In genomic region chr11:114061053-114062049, GRCh38 we compare ENCODE assay signal across 8 cellular contexts. TPM values are rescaled to one million over a fixed set of nuclear protein-coding genes. Genes with fewer than 3 reads are reported as not detected.
DNase-seq lines count a peak whose midpoint lies in the region; ATAC-seq and TF ChIP-seq lines count a peak whose summit lies in the region.

No MANE protein-coding gene starts in this region.

- 4% methylated on average over 52 of the region's 52 CpGs for WGBS in liver
- 5 to 13% methylated on average over 19 to 39 of the region's 52 CpGs for WGBS in testis, 2 donors

- H3K27ac Mint-ChIP-seq in CD14-positive monocyte = peak overlapping the region in 4 of 7 donors; percentile 42 to 66 (median 55)
- no peak overlapping the region for H3K27ac Mint-ChIP-seq in central memory CD8-positive, alpha-beta T cell (ENCODE audit: low read depth)

- intact Hi-C loops in CD14-positive monocyte (cut with micrococcal nuclease) = no loop called here
- intact Hi-C loops in testis (cut with DNase I; ENCODE audit: low total_unique reads) = loop anchor here (5.0 kb wide), 1 partner anchor 101 kb away; no protein-coding TSS in a partner anchor

- H3K9me3 ChIP-seq in liver (ENCODE audit: control insufficient read depth in 4 of 4, low read length in 3 of 4) (no peaks in the 10 kb centered on the region), testis (no peaks in the 10 kb centered on the region)

- no peak for TF ChIP-seq POLR2A in testis (IDR thresholded peaks at IDR 0.05)

- ATAC-seq in central memory CD8-positive, alpha-beta T cell (replicated peaks; ENCODE audit: extremely low read depth, poor library complexity, severe bottlenecking) = no peak

- H3K9me3 Mint-ChIP-seq in CD14-positive monocyte = peaks cover 0 to 14% (median 0%) of the 10 kb centered on the region in 7 donors
- H3K9me3 Mint-ChIP-seq in central memory CD8-positive, alpha-beta T cell = no peaks in the 10 kb centered on the region

- H3K4me3 ChIP-seq in liver (ENCODE audit: low read depth in 1 of 3, low read length in 3 of 3) = peak overlapping the region; percentile 73 to 90 (median 90)
- peak overlapping the region; percentile 90 to 96 for H3K4me3 ChIP-seq in testis

- H3K27ac ChIP-seq in liver (ENCODE audit: low read depth in 1 of 2, low read length in 2 of 2) (peak overlapping the region; percentile 77 to 91), testis (peak overlapping the region; percentile 92 to 99)

- TF ChIP-seq CTCF in CD14-positive monocyte (IDR thresholded peaks at IDR 0.05) (no peak), liver (IDR thresholded peaks at IDR 0.05; ENCODE audit: low read depth, low read length, missing input control) (no peak), testis (IDR thresholded peaks at IDR 0.05) (no peak)

- no peak for DNase-seq in CD14-positive monocyte (ENCODE audit: low spot score)
- peak; percentile 35 for DNase-seq in LHCN-M2 (ENCODE audit: low read depth)
- DNase-seq in central memory CD8-positive, alpha-beta T cell (ENCODE audit: low spot score in 2 of 2) = no peak
- peak; percentile 51 for DNase-seq in testis
- no peak for DNase-seq in stimulated activated CD4-positive, alpha-beta T cell treated with anti-CD3 and anti-CD28 coated beads, Interleukin-4, amount 100 ng/mL, for 4 hours
- DNase-seq in mucosa of gallbladder (ENCODE audit: low spot score) = no peak
- DNase-seq in DMS114 treated with DMSO at 0.1 percent for 48 hours (lab: John Stamatoyannopoulos, UW; ENCODE audit: unreplicated experiment) = no peak

- peak in 1 of 2 donors; percentile 18 for TF ChIP-seq RAD21 in liver (IDR thresholded peaks at IDR 0.05)

- no peaks in the 10 kb centered on the region for H3K27me3 ChIP-seq in liver (ENCODE audit: control insufficient read depth in 4 of 4, insufficient read depth in 4 of 4, low read length in 3 of 4)
- no peaks in the 10 kb centered on the region for H3K27me3 ChIP-seq in testis

- peaks cover 15 to 53% (median 30%) of the 10 kb centered on the region in 4 donors for H3K4me1 ChIP-seq in liver (ENCODE audit: control insufficient read depth in 4 of 4, insufficient read depth in 4 of 4, low read length in 3 of 4)
- H3K4me1 ChIP-seq in testis = peaks cover 22% of the 10 kb centered on the region

- H3K36me3 ChIP-seq in liver (ENCODE audit: control insufficient read depth in 4 of 4, insufficient read depth in 3 of 4, low read depth in 1 of 4, low read length in 3 of 4) = peaks cover 8 to 20% (median 16%) of the 10 kb centered on the region in 4 donors
- no peaks in the 10 kb centered on the region for H3K36me3 ChIP-seq in testis (ENCODE audit: low read depth, missing control alignments)

- peaks cover 26 to 52% (median 43%) of the 10 kb centered on the region in 3 donors for H3K27me3 Mint-ChIP-seq in CD14-positive monocyte (ENCODE audit: low read depth in 3 of 3)
- peaks cover 30% of the 10 kb centered on the region for H3K27me3 Mint-ChIP-seq in central memory CD8-positive, alpha-beta T cell

- H3K4me3 Mint-ChIP-seq in CD14-positive monocyte = peak overlapping the region; percentile 93 to 95
- H3K4me3 Mint-ChIP-seq in central memory CD8-positive, alpha-beta T cell = peak overlapping the region; percentile 86

- peak overlapping the region; percentile 73 to 90 for H3K9ac ChIP-seq in liver (ENCODE audit: low read depth in 1 of 2, low read length in 2 of 2)

- peaks cover 13 to 24% of the 10 kb centered on the region in 2 donors for H3K36me3 Mint-ChIP-seq in CD14-positive monocyte
- peaks cover 8% of the 10 kb centered on the region for H3K36me3 Mint-ChIP-seq in central memory CD8-positive, alpha-beta T cell (ENCODE audit: insufficient read depth)

- peaks cover 22% of the 10 kb centered on the region for H3K4me1 Mint-ChIP-seq in CD14-positive monocyte
- H3K4me1 Mint-ChIP-seq in central memory CD8-positive, alpha-beta T cell = peaks cover 13% of the 10 kb centered on the region

TF ChIP-seq in liver, 16 proteins besides CTCF, POLR2A, EP300 and RAD21:
- TF ChIP-seq YY1 (IDR thresholded peaks at IDR 0.05) = peak; percentile 73
- peak; percentile 39 for TF ChIP-seq MAX (IDR thresholded peaks at IDR 0.05)
- peak; percentile 23 for TF ChIP-seq ZBTB33 (IDR thresholded peaks at IDR 0.05)
- no peak for TF ChIP-seq FOXA1 (IDR thresholded peaks at IDR 0.05)
- TF ChIP-seq FOXA2 (IDR thresholded peaks at IDR 0.05) = no peak
- TF ChIP-seq REST (IDR thresholded peaks at IDR 0.05) = peak; percentile 22
- TF ChIP-seq NR2F2 (IDR thresholded peaks at IDR 0.05) = no peak
- no peak for TF ChIP-seq RXRA (IDR thresholded peaks at IDR 0.05)
- TF ChIP-seq JUND (IDR thresholded peaks at IDR 0.05) = no peak
TF ChIP-seq in liver: peak in this region for 4.

RNA-seq across cellular contexts. Expression of gene ZBTB16, which starts 1.8 kb away (rescaled TPM):
- 1 to 10 TPM; 4.1 to 8.3 TPM for polyA plus RNA-seq in CD14-positive monocyte
- 3.1 and 4.3 TPM in 2 replicates for total RNA-seq in LHCN-M2 (2014; rRNA removed)
- 1.1 TPM for polyA plus RNA-seq in LHCN-M2 (2012)
- total RNA-seq in liver = 100 to 1,000 TPM in 1 of 2 donors, 1 to 10 TPM in 1; 8.9 to 140 TPM
- 10 to 100 TPM; 18.7 to 50.4 TPM for polyA plus RNA-seq in liver
- 10 to 100 TPM; 51.5 to 88.5 TPM for total RNA-seq in testis
- polyA plus RNA-seq in testis (ENCODE audit: insufficient read depth, low read depth, low replicate concordance) = 11.4 TPM
- 85.4 TPM for total RNA-seq in mucosa of gallbladder

Comparison
In these comparisons a context has a peak if more than half of its experiments do, and no peak if none do; other contexts are left out.
1. DNase-seq: peak in LHCN-M2 (single experiment) and testis (single experiment); none in CD14-positive monocyte (single experiment), central memory CD8-positive, alpha-beta T cell (0 of 2), stimulated activated CD4-positive, alpha-beta T cell treated with anti-CD3 and anti-CD28 coated beads, Interleukin-4, amount 100 ng/mL, for 4 hours (0 of 2), mucosa of gallbladder (single experiment) and DMS114 treated with DMSO at 0.1 percent for 48 hours (single experiment).